Comparison of ENCODE assay signal across 22 cellular contexts in genomic region chr5:43287493-43287892, GRCh38.
"Had no signal": no experiment of that assay in that cellular context is flagged by ENCODE, and none has a peak within 500 bp of the region (broad histone marks: within the 10 kb centered on the region; RNA-seq: fewer than 3 reads in every experiment).

No MANE protein-coding gene starts in this region.

- H3K27ac Mint-ChIP-seq: T-cell had no signal

- H3K4me3 ChIP-seq: ascending aorta, body of pancreas had no signal

- DNase-seq: activated CD4-positive, alpha-beta T cell treated with anti-CD3 and anti-CD28 coated beads for 4 hours; activated CD4-positive, alpha-beta T cell treated with anti-CD3 and anti-CD28 coated beads, Interleukin-2, amount 50 U/mL, for 4 hours; activated effector memory CD4-positive, alpha-beta T cell treated with Interleukin-2 at 50 U/mL for 16 hours; activated naive CD4-positive, alpha-beta T cell; body of pancreas; central memory CD4-positive, alpha-beta T cell; KG1; NCI-H1092; NCI-H1417; NCI-H2029; NCI-H2107; NCI-H2171 treated with DMSO at 0.1 percent for 48 hours; NCI-H345; NCI-H510A; NCI-H526 treated with DMSO at 0.1 percent for 48 hours; NCI-H82; SIG-M5; T-cell; WERI-Rb-1 had no signal

- H3K4me1 ChIP-seq: ascending aorta, body of pancreas had no signal

- H3K9me3 Mint-ChIP-seq: activated naive CD4-positive, alpha-beta T cell treated with anti-CD3 and anti-CD28 coated beads, Interleukin-2, amount 50 U/mL, for 24 hours; T-cell had no signal

- H3K4me1 Mint-ChIP-seq: activated naive CD4-positive, alpha-beta T cell treated with anti-CD3 and anti-CD28 coated beads, Interleukin-2, amount 50 U/mL, for 24 hours; T-cell had no signal

- FAIRE-seq: bronchial epithelial cell had no signal

- H3K27ac ChIP-seq: ascending aorta, body of pancreas, WERI-Rb-1 had no signal

- H3K9me3 ChIP-seq: ascending aorta, body of pancreas had no signal

- H3K27me3 ChIP-seq: ascending aorta, body of pancreas had no signal

- H3K4me3 Mint-ChIP-seq: activated naive CD4-positive, alpha-beta T cell treated with anti-CD3 and anti-CD28 coated beads, Interleukin-2, amount 50 U/mL, for 24 hours; T-cell had no signal

- H3K27me3 Mint-ChIP-seq: activated naive CD4-positive, alpha-beta T cell treated with anti-CD3 and anti-CD28 coated beads, Interleukin-2, amount 50 U/mL, for 24 hours; T-cell had no signal
